Comparison of ENCODE assay signal across 20 cellular contexts in genomic region chr13:111322916-111323331, GRCh38. TPM values are rescaled to one million over a fixed set of nuclear protein-coding genes. Genes with fewer than 3 reads are reported as not detected.
"Had no signal": no experiment of that assay in that cellular context is flagged by ENCODE, and none has a peak within 500 bp of the region (broad histone marks: within the 10 kb centered on the region; RNA-seq: fewer than 3 reads in every experiment).

No MANE protein-coding gene starts in this region.

- H3K9me3 ChIP-seq: body of pancreas, SK-N-SH, thyroid gland had no signal

- H3K36me3 ChIP-seq: thyroid gland had no signal

- H3K9me3 Mint-ChIP-seq: activated CD4-positive, alpha-beta T cell treated with anti-CD3 and anti-CD28 coated beads, Interleukin-2, amount 10 ng/mL, durations not matched to agents 7 days and 5 days; activated naive CD4-positive, alpha-beta T cell treated with anti-CD3 and anti-CD28 coated beads, Interleukin-2, amount 50 U/mL, for 72 hours; neural crest cell had no signal

- H3K36me3 Mint-ChIP-seq: activated naive CD4-positive, alpha-beta T cell treated with anti-CD3 and anti-CD28 coated beads, Interleukin-2, amount 50 U/mL, for 72 hours had no signal

- H3K27ac ChIP-seq: body of pancreas, epithelial cell of prostate, thyroid gland had no signal

- H3K9ac ChIP-seq: SK-N-SH had no signal

- DNase-seq: activated CD4-positive, alpha-beta T cell treated with anti-CD3 and anti-CD28 coated beads, Interleukin-2, amount 10 ng/mL, durations not matched to agents 7 days and 5 days; activated CD8-positive, alpha-beta memory T cell treated with anti-CD3 and anti-CD28 coated beads for 24 hours; activated gamma-delta T cell treated with Interleukin-2 at 50 U/mL for 16 hours; activated T-cell treated with anti-CD3 and anti-CD28 coated beads, Interleukin-2, amount 50 U/mL, for 48 hours; amygdala; body of pancreas; caudate nucleus; dorsolateral prefrontal cortex; foreskin fibroblast; glutamatergic neuron; hippocampal formation; SK-N-SH; thyroid gland had no signal

- H3K4me3 ChIP-seq: body of pancreas, dorsolateral prefrontal cortex, thyroid gland had no signal

- H3K4me3 Mint-ChIP-seq: activated CD4-positive, alpha-beta T cell treated with anti-CD3 and anti-CD28 coated beads, Interleukin-2, amount 10 ng/mL, durations not matched to agents 7 days and 5 days; neural crest cell had no signal

- H3K4me1 ChIP-seq: body of pancreas, thyroid gland had no signal

- H3K27me3 ChIP-seq: body of pancreas, dorsolateral prefrontal cortex, thyroid gland had no signal

- H3K4me1 Mint-ChIP-seq: neural crest cell had no signal

- H3K27ac Mint-ChIP-seq: activated CD4-positive, alpha-beta T cell treated with anti-CD3 and anti-CD28 coated beads, Interleukin-2, amount 10 ng/mL, durations not matched to agents 7 days and 5 days; progenitor cell of endocrine pancreas had no signal

- H3K27me3 Mint-ChIP-seq: activated CD4-positive, alpha-beta T cell treated with anti-CD3 and anti-CD28 coated beads, Interleukin-2, amount 10 ng/mL, durations not matched to agents 7 days and 5 days; progenitor cell of endocrine pancreas had no signal

- ATAC-seq: activated CD4-positive, CD25-positive, alpha-beta regulatory T cell treated with anti-CD3 and anti-CD28 coated beads, Interleukin-2, amount 50 U/mL, for 24 hours; body of pancreas had no signal

RNA-seq across cellular contexts. Expression of gene TEX29, which starts 2.5 kb away (rescaled TPM):
- total RNA-seq: body of pancreas, myocyte, neural crest cell, skeletal muscle tissue, thyroid gland had no signal
